ENCODE assay signal across 8 cellular contexts in genomic region chr9:110255064-110255416, GRCh38. TPM values are rescaled to one million over a fixed set of nuclear protein-coding genes. Genes with fewer than 3 reads are reported as not detected.
A peak's percentile ranks its signal among the peaks of the same experiment; 100 is the strongest.
DNase-seq lines count a peak whose midpoint lies in the region; ATAC-seq, FAIRE-seq and TF ChIP-seq lines count a peak whose summit lies in the region.

No MANE protein-coding gene starts in this region.

- TF ChIP-seq CTCF in fibroblast of pulmonary artery (IDR thresholded peaks at IDR 0.05; ENCODE audit: low read length, missing control alignments), result no peak
- no peak for TF ChIP-seq CTCF in sigmoid colon (IDR thresholded peaks at IDR 0.05)

- TF ChIP-seq POLR2A in sigmoid colon (IDR thresholded peaks at IDR 0.05) (no peak), GM12892 (IDR thresholded peaks at IDR 0.05; ENCODE audit: low read depth, low read length) (no peak)

- H3K4me3 ChIP-seq in H7 (ENCODE audit: insufficient read depth, low read depth, low read length) (peak overlapping the region; percentile 96), SK-N-MC (peak overlapping the region; percentile 93), fibroblast of pulmonary artery (replicated peaks; ENCODE audit: low read depth, low read length) (peak overlapping the region; percentile 81), sigmoid colon (peak overlapping the region; percentile 75 to 95 (median 82))

- H3K27ac ChIP-seq in SK-N-MC (no peak overlapping the region), sigmoid colon (peak overlapping the region; percentile 89 to 95 (median 90))

- FAIRE-seq in GM12892 (lab: Jason Lieb, UNC), result no peak

- no peak for TF ChIP-seq EP300 in sigmoid colon (IDR thresholded peaks at IDR 0.05)

- H3K27me3 ChIP-seq in H7 (ENCODE audit: control insufficient read depth, insufficient read depth, low read length) (no peaks in the 10 kb centered on the region), sigmoid colon (no peaks in the 10 kb centered on the region)

- H3K9ac ChIP-seq in SK-N-MC (ENCODE audit: insufficient read length), result peak overlapping the region; percentile 90

- intact Hi-C loops in sigmoid colon (cut with DNase I), result loop anchor here (5.0 kb wide), 2 partner anchors 128 to 208 kb away; no protein-coding TSS in a partner anchor

- 0 to 5% methylated on average over 16 of the region's 16 CpGs for WGBS in sigmoid colon, 2 donors

- no peak for ATAC-seq in HG03039 (IDR thresholded peaks at IDR 0.05; ENCODE audit: unreplicated experiment)

- DNase-seq in H7 (peak; percentile 55), SK-N-MC (ENCODE audit: low read depth, low spot score) (no peak), fibroblast of pulmonary artery (ENCODE audit: low read depth) (no peak), sigmoid colon (no peak), GM12892 (ENCODE audit: insufficient read length) (no peak), globus pallidus (ENCODE audit: low spot score) (no peak)
- DNase-seq in activated CD8-positive, alpha-beta memory T cell treated with anti-CD3 and anti-CD28 coated beads for 24 hours, result no peak

- H3K9me3 ChIP-seq in SK-N-MC (ENCODE audit: low read depth, low read length), result no peaks in the 10 kb centered on the region
- H3K9me3 ChIP-seq in sigmoid colon, result no peaks in the 10 kb centered on the region

- no peaks in the 10 kb centered on the region; the same call in 1 of the 2 replicates for H3K36me3 ChIP-seq in H7 (replicated peaks; ENCODE audit: control insufficient read depth, insufficient read depth, low read length)
- peaks cover 21% of the 10 kb centered on the region for H3K36me3 ChIP-seq in SK-N-MC (ENCODE audit: insufficient read depth, low read length)
- peaks cover 0 to 10% (median under 1%) of the 10 kb centered on the region in 4 donors for H3K36me3 ChIP-seq in sigmoid colon

- H3K4me1 ChIP-seq in sigmoid colon, result peaks cover 0 to 27% (median 24%) of the 10 kb centered on the region in 4 donors

RNA-seq across cellular contexts. Expression of gene TXN, which starts 1.3 kb away (rescaled TPM):
- 354 and 375 TPM in 2 replicates for total RNA-seq in H7 (2014; rRNA removed; shearing (Covaris generic))
- total RNA-seq in sigmoid colon, result 100 to 1,000 TPM in 3 of 4 donors, 10 to 100 TPM in 1; 94.9 to 211 (median 158) TPM
- polyA plus RNA-seq in sigmoid colon, result 100 to 1,000 TPM; 508 to 827 (median 733) TPM
- 722 TPM for polyA plus RNA-seq in GM12892 (2012; ENCODE audit: missing spikeins)

RNA-seq across cellular contexts. Expression of gene C9orf152, which starts 47.1 kb away (rescaled TPM):
- 0.11 TPM in 1 of 2 replicates, not detected in the other for total RNA-seq in H7 (2014; rRNA removed; shearing (Covaris generic))
- not detected for total RNA-seq in sigmoid colon
- 10 to 100 TPM; 24.8 to 58.5 (median 49.9) TPM for polyA plus RNA-seq in sigmoid colon
- polyA plus RNA-seq in GM12892 (2012; ENCODE audit: missing spikeins), result 0.45 TPM
